In genomic region chr1:31548899-31549806, GRCh38 we compare ENCODE assay signal across 8 cellular contexts. TPM values are rescaled to one million over a fixed set of nuclear protein-coding genes. Genes with fewer than 3 reads are reported as not detected.
DNase-seq lines count a peak whose midpoint lies in the region; ATAC-seq and TF ChIP-seq lines count a peak whose summit lies in the region.

No MANE protein-coding gene starts in this region.

- peak; percentile 91 for TF ChIP-seq CTCF in GM10266 (IDR thresholded peaks at IDR 0.05; ENCODE audit: control insufficient read depth, insufficient read depth, low read depth, missing control alignments)

- no peaks in the 10 kb centered on the region for H3K36me3 ChIP-seq in aorta (ENCODE audit: control insufficient read depth in 1 of 2, insufficient read depth in 2 of 2, low read length in 1 of 2)

- WGBS in aorta, 2 donors, result 3 to 4% methylated on average over 24 of the region's 24 CpGs

- no peaks in the 10 kb centered on the region for H3K4me1 ChIP-seq in aorta (ENCODE audit: control insufficient read depth in 1 of 2, insufficient read depth in 2 of 2, low read length in 2 of 2)

- intact Hi-C loops in left ventricle myocardium superior (cut with micrococcal nuclease) (loop anchor here (10.0 kb wide), 1 partner anchor 364 kb away; no protein-coding TSS in a partner anchor), aorta (cut with DNase I) (loop anchor here (5.0 to 10.0 kb wide), 2 partner anchors 157 to 364 kb away; no protein-coding TSS in a partner anchor)

- ATAC-seq in HG02623 (IDR thresholded peaks at IDR 0.05; ENCODE audit: unreplicated experiment) (peak; percentile 61), left ventricle myocardium superior (peak; percentile 92), aorta (ENCODE audit: low FRiP score) (peak; percentile 94)

- H3K9me3 ChIP-seq in aorta (ENCODE audit: control insufficient read depth, low read length), result no peaks in the 10 kb centered on the region

- peak; percentile 82 for DNase-seq in GM10266 (ENCODE audit: extremely low spot score)
- DNase-seq in NCI-H1417 (lab: John Stamatoyannopoulos, UW), result peak; percentile 85 to 94 (median 92)
- peak; percentile 89 for DNase-seq in SW480 (ENCODE audit: low spot score)
- peak; percentile 73 for DNase-seq in amniotic epithelial cell (ENCODE audit: low read depth)
- DNase-seq in left ventricle myocardium superior, result peak; percentile 79
- peak; percentile 64 for DNase-seq in putamen (ENCODE audit: low spot score)
- peak; percentile 89 to 91 for DNase-seq in aorta

- H3K27me3 ChIP-seq in aorta (ENCODE audit: control insufficient read depth in 1 of 2, insufficient read depth in 2 of 2, low read length in 1 of 2), result no peaks in the 10 kb centered on the region

- H3K27ac ChIP-seq in aorta (ENCODE audit: low read depth in 1 of 2, low read length in 2 of 2), result no peak overlapping the region

- no peak overlapping the region for H3K4me3 ChIP-seq in aorta (ENCODE audit: low read length in 2 of 2)

RNA-seq across cellular contexts. Expression of gene TINAGL1, which starts 27.2 kb away (rescaled TPM):
- total RNA-seq in left ventricle myocardium superior (274 TPM), aorta (100 to 1,000 TPM; 317 to 506 TPM)
- 100 to 1,000 TPM; 158 to 325 TPM for polyA plus RNA-seq in aorta
